In genomic region chr21:35202431-35202830, GRCh38 we compare ENCODE assay signal across 19 cellular contexts.
DNase-seq lines count a peak whose midpoint lies in the region; TF ChIP-seq lines count a peak whose summit lies in the region.
"Had no signal": no experiment of that assay in that cellular context is flagged by ENCODE, and none has a peak within 500 bp of the region (broad histone marks: within the 10 kb centered on the region; RNA-seq: fewer than 3 reads in every experiment).

No MANE protein-coding gene starts in this region.

- no peak overlapping the region for H3K9ac ChIP-seq in neural progenitor cell

- H3K79me2 ChIP-seq in neural progenitor cell (ENCODE audit: low read depth): no peaks in the 10 kb centered on the region

- H3K27ac ChIP-seq in right atrium auricular region: peak overlapping the region; percentile 2 to 91
- H3K27ac ChIP-seq in ascending aorta: peak overlapping the region; percentile 65 to 72
- H3K27ac ChIP-seq in uterus: peak overlapping the region; percentile 70 to 74
- H3K27ac ChIP-seq in neural progenitor cell: no peak overlapping the region

- H3K27me3 ChIP-seq in right atrium auricular region (no peaks in the 10 kb centered on the region), ascending aorta (no peaks in the 10 kb centered on the region), uterus (no peaks in the 10 kb centered on the region), neural progenitor cell (no peaks in the 10 kb centered on the region)

- H4K20me1 ChIP-seq in neural progenitor cell (ENCODE audit: low read depth): no peaks in the 10 kb centered on the region

- intact Hi-C loops in cardiac septum (cut with DNase I): loop anchor here (2.0 to 10.0 kb wide), 5 partner anchors 54 to 732 kb away; no protein-coding TSS in a partner anchor
- intact Hi-C loops in ascending aorta (cut with DNase I): loop anchor here (10.0 kb wide), 1 partner anchor 642 kb away; no protein-coding TSS in a partner anchor
- intact Hi-C loops in uterus (cut with DNase I; ENCODE audit: low total_unique reads): no loop called here

- no peak overlapping the region for H3K4me2 ChIP-seq in neural progenitor cell

- no peaks in the 10 kb centered on the region for H3F3A ChIP-seq in neural progenitor cell (ENCODE audit: low read depth)

- TF ChIP-seq POLR2A in uterus (IDR thresholded peaks at IDR 0.05): no peak

- no peak overlapping the region for H3K4me3 Mint-ChIP-seq in neural progenitor cell
- H3K4me3 Mint-ChIP-seq: B cell; T-helper 2 cell treated with Interferon-gamma antibody and Interleukin-4, amounts not matched to agents 5 μg/mL and 100 μg/mL, for 36 hours had no signal

- H3K27ac Mint-ChIP-seq in neural progenitor cell: no peak overlapping the region
- H3K27ac Mint-ChIP-seq: B cell; T-helper 2 cell treated with Interferon-gamma antibody and Interleukin-4, amounts not matched to agents 5 μg/mL and 100 μg/mL, for 36 hours had no signal

- no peak overlapping the region for H2AFZ ChIP-seq in neural progenitor cell (replicated peaks)

- H3K4me1 Mint-ChIP-seq in neural progenitor cell: peaks cover 3% of the 10 kb centered on the region

- H3K4me3 ChIP-seq in right atrium auricular region (no peak overlapping the region), ascending aorta (no peak overlapping the region), uterus (no peak overlapping the region), neural progenitor cell (no peak overlapping the region)
- H3K4me3 ChIP-seq: HAP-1 had no signal

- no peaks in the 10 kb centered on the region for H3K36me3 Mint-ChIP-seq in neural progenitor cell

- H3K9me3 Mint-ChIP-seq in neural progenitor cell: no peaks in the 10 kb centered on the region
- H3K9me3 Mint-ChIP-seq: T-helper 2 cell treated with Interferon-gamma antibody and Interleukin-4, amounts not matched to agents 5 μg/mL and 100 μg/mL, for 36 hours had no signal

- DNase-seq in right atrium auricular region (ENCODE audit: low spot score): no peak
- no peak for DNase-seq in cardiac septum (ENCODE audit: low spot score)
- no peak for DNase-seq in ascending aorta (ENCODE audit: low spot score in 2 of 2)
- DNase-seq in iris pigment epithelial cell (ENCODE audit: low read depth): peak; percentile 72
- no peak for DNase-seq in uterus
- DNase-seq in activated CD8-positive, alpha-beta memory T cell treated with anti-CD3 and anti-CD28 coated beads for 24 hours: no peak
- DNase-seq in D341Med (ENCODE audit: low spot score): no peak
- DNase-seq in neural progenitor cell (ENCODE audit: low spot score): no peak
- DNase-seq: activated CD4-positive, alpha-beta T cell treated with anti-CD3 and anti-CD28 coated beads, Interleukin-2, amount 50 U/mL, for 4 hours; activated effector memory CD4-positive, alpha-beta T cell treated with anti-CD3 and anti-CD28 coated beads, Interleukin-2, amount 50 U/mL, for 16 hours; caudate nucleus; midbrain; NCI-H1092; NCI-H510A treated with DMSO at 0.1 percent for 48 hours; posterior cingulate gyrus; stimulated activated CD4-positive, alpha-beta T cell treated with anti-CD3 and anti-CD28 coated beads, Interleukin-2, amount 100 ng/mL, for 24 hours had no signal

- peaks cover 5% of the 10 kb centered on the region for H3K27me3 Mint-ChIP-seq in neural progenitor cell (ENCODE audit: insufficient read depth, low read depth)
- H3K27me3 Mint-ChIP-seq: B cell had no signal

- H3K9me3 ChIP-seq in right atrium auricular region: no peaks in the 10 kb centered on the region
- H3K9me3 ChIP-seq in ascending aorta: no peaks in the 10 kb centered on the region
- H3K9me3 ChIP-seq in uterus: no peaks in the 10 kb centered on the region
- no peaks in the 10 kb centered on the region for H3K9me3 ChIP-seq in neural progenitor cell (ENCODE audit: low read depth)
- H3K9me3 ChIP-seq: HAP-1 had no signal

- H3K4me1 ChIP-seq in right atrium auricular region (peaks cover 0 to 25% of the 10 kb centered on the region in 2 donors), ascending aorta (peaks cover 0 to 25% of the 10 kb centered on the region in 2 donors), uterus (peaks cover 0 to 4% of the 10 kb centered on the region in 2 donors), neural progenitor cell (no peaks in the 10 kb centered on the region)
- H3K4me1 ChIP-seq: HAP-1 had no signal

- TF ChIP-seq CTCF in right atrium auricular region (IDR thresholded peaks at IDR 0.05) (no peak), ascending aorta (IDR thresholded peaks at IDR 0.05) (no peak), uterus (IDR thresholded peaks at IDR 0.05) (no peak), neural progenitor cell (IDR thresholded peaks at IDR 0.05) (no peak)

- H3K36me3 ChIP-seq in right atrium auricular region (no peaks in the 10 kb centered on the region), ascending aorta (no peaks in the 10 kb centered on the region), uterus (no peaks in the 10 kb centered on the region), neural progenitor cell (no peaks in the 10 kb centered on the region)
- H3K36me3 ChIP-seq: HAP-1 had no signal
